10 cellular contexts compared by ENCODE assay signal in genomic region chr20:63893999-63894357, GRCh38. TPM values are rescaled to one million over a fixed set of nuclear protein-coding genes. Genes with fewer than 3 reads are reported as not detected.
A peak's percentile ranks its signal among the peaks of the same experiment; 100 is the strongest.
DNase-seq lines count a peak whose midpoint lies in the region; ATAC-seq and TF ChIP-seq lines count a peak whose summit lies in the region.
"Had no signal": no experiment of that assay in that cellular context is flagged by ENCODE, and none has a peak within 500 bp of the region (broad histone marks: within the 10 kb centered on the region; RNA-seq: fewer than 3 reads in every experiment).

No MANE protein-coding gene starts in this region.

- H2AFZ ChIP-seq in PC-3 (ENCODE audit: low read length) (peak overlapping the region; percentile 49), neural cell (ENCODE audit: low read depth, low read length) (peak overlapping the region; percentile 65)

- H3K27ac ChIP-seq in C4-2B (peak overlapping the region; percentile 85), PC-3 (ENCODE audit: low read length) (peak overlapping the region; percentile 48), dorsolateral prefrontal cortex (peak overlapping the region in 47 of 59 donors; percentile 15 to 90 (median 72)), neural cell (ENCODE audit: low read length) (no peak overlapping the region)

- peak overlapping the region; percentile 68 for H3K4me3 ChIP-seq in PC-3 (ENCODE audit: low read length)
- H3K4me3 ChIP-seq in dorsolateral prefrontal cortex: peak overlapping the region; percentile 42 to 89 (median 76)
- H3K4me3 ChIP-seq in neural cell (ENCODE audit: low read length): peak overlapping the region; percentile 88

- TF ChIP-seq CTCF in C4-2B (conservative IDR thresholded peaks at IDR 0.05) (no peak), PC-3 (conservative IDR thresholded peaks at IDR 0.05; ENCODE audit: low read depth, low read length) (no peak), dorsolateral prefrontal cortex (IDR thresholded peaks at IDR 0.05 in 54 of 56, conservative IDR thresholded peaks at IDR 0.05 in 2 of 56; ENCODE audit: low read depth in 1 of 56, partially characterized antibody in 56 of 56) (no peak), neural cell (IDR thresholded peaks at IDR 0.05; ENCODE audit: poor library complexity, severe bottlenecking) (no peak)

- H3K4me2 ChIP-seq in PC-3 (ENCODE audit: low read length) (peak overlapping the region; percentile 84), neural cell (ENCODE audit: low read length) (no peak overlapping the region)

- no peak for TF ChIP-seq RAD21 in neural cell (conservative IDR thresholded peaks at IDR 0.05)

- no TSS peak for BruUV-seq in PC-3 (replicated peaks; lab: Mats Ljungman, UMichigan)

- peaks cover 24% of the 10 kb centered on the region for H4K20me1 ChIP-seq in PC-3 (ENCODE audit: low read length)
- H4K20me1 ChIP-seq in neural cell (ENCODE audit: insufficient read depth): peaks cover 16% of the 10 kb centered on the region

- ATAC-seq in PC-3 (peak; percentile 0; the same call in 1 of the 2 replicates), HG02840 (IDR thresholded peaks at IDR 0.05; ENCODE audit: low FRiP score, unreplicated experiment) (no peak)

- peaks cover 11% of the 10 kb centered on the region for H3F3A ChIP-seq in PC-3 (ENCODE audit: low read length, unreplicated experiment)
- H3F3A ChIP-seq in neural cell (ENCODE audit: insufficient read depth, low read length, poor library complexity, severe bottlenecking): no peaks in the 10 kb centered on the region

- peaks cover 32% of the 10 kb centered on the region for H3K4me1 ChIP-seq in PC-3 (ENCODE audit: insufficient read depth, low read length)

- intact Hi-C loops in PC-3 (cut with micrococcal nuclease) (loop anchor here (2.0 kb wide), 1 partner anchor 29 kb away; the partner anchor contains the start of gene TPD52L2), dorsolateral prefrontal cortex (cut with DNase I) (loop anchor here (2.0 to 10.0 kb wide), 2 partner anchors 29 to 171 kb away; partner anchors contain the start of genes TCEA2 (in 1 of the 2) and TPD52L2 (in 1 of the 2))

- no peak for TF ChIP-seq EP300 in neural cell (conservative IDR thresholded peaks at IDR 0.05; ENCODE audit: poor library complexity, severe bottlenecking)

- H3K9ac ChIP-seq in PC-3 (ENCODE audit: low read length) (peak overlapping the region; percentile 49), neural cell (ENCODE audit: low read length) (peak overlapping the region; percentile 60)

- H3K27me3 ChIP-seq in PC-3 (ENCODE audit: low read length): no peaks in the 10 kb centered on the region
- H3K27me3 ChIP-seq in dorsolateral prefrontal cortex: no peaks in the 10 kb centered on the region
- H3K27me3 ChIP-seq in neural cell (ENCODE audit: insufficient read depth, low read depth, low read length): no peaks in the 10 kb centered on the region
- H3K27me3 ChIP-seq: ovary had no signal

- H3K9me2 ChIP-seq in PC-3 (replicated peaks; ENCODE audit: low read length) (no peaks in the 10 kb centered on the region), neural cell (ENCODE audit: insufficient read depth, low read length) (no peaks in the 10 kb centered on the region)

- CTCF ChIA-PET in PC-3 (lab: Charles Lee): interaction anchor here (1.5 kb wide), 1 partner anchor 80 kb away, joined by 7 read pairs; no protein-coding TSS in a partner anchor

- H3K36me3 ChIP-seq in PC-3 (ENCODE audit: low read depth, low read length): peaks cover 35% of the 10 kb centered on the region
- no peaks in the 10 kb centered on the region for H3K36me3 ChIP-seq in neural cell (ENCODE audit: insufficient read depth, low read length)
- H3K36me3 ChIP-seq: ovary had no signal

- DNase-seq in PC-3 (peak; percentile 14), dorsolateral prefrontal cortex (no peak), NCI-H1694 treated with DMSO at 0.1 percent for 48 hours (lab: John Stamatoyannopoulos, UW) (no peak), OCI-M1 (lab: John Stamatoyannopoulos, UW) (no peak), NCI-H2227 (lab: John Stamatoyannopoulos, UW; ENCODE audit: unreplicated experiment) (no peak)

- H3K9me3 ChIP-seq in PC-3 (ENCODE audit: low read length) (no peaks in the 10 kb centered on the region), neural cell (ENCODE audit: low read length) (no peaks in the 10 kb centered on the region)
- H3K9me3 ChIP-seq: ovary had no signal

- POLR2A ChIA-PET in PC-3 (lab: Charles Lee; ENCODE audit: unreplicated experiment): interaction anchor here (0.9 kb wide), 1 partner anchor 12 kb away, joined by 5 read pairs; no protein-coding TSS in a partner anchor

- H3K79me2 ChIP-seq in PC-3 (ENCODE audit: low read length) (peaks cover 42% of the 10 kb centered on the region), neural cell (replicated peaks; ENCODE audit: insufficient read depth, low read length) (peaks cover 30% of the 10 kb centered on the region)

TF ChIP-seq in neural cell, 6 proteins besides CTCF, POLR2A, EP300 and RAD21:
- TF ChIP-seq EZH2 (IDR thresholded peaks at IDR 0.05; ENCODE audit: borderline replicate concordance, insufficient read depth, low read length, poor library complexity, severe bottlenecking) (no peak), TAF1 (IDR thresholded peaks at IDR 0.05; ENCODE audit: low read depth) (no peak), SMC3 (conservative IDR thresholded peaks at IDR 0.05; ENCODE audit: poor library complexity) (no peak), POLR2AphosphoS5 (IDR thresholded peaks at IDR 0.05) (no peak), MXI1 (conservative IDR thresholded peaks at IDR 0.05; ENCODE audit: poor library complexity, severe bottlenecking) (no peak), REST (IDR thresholded peaks at IDR 0.05; ENCODE audit: borderline replicate concordance) (no peak)

RNA-seq across cellular contexts. Expression of gene DNAJC5, which starts 0.9 kb away (rescaled TPM):
- total RNA-seq in PC-3 (2014; rRNA removed): 73.7 and 80.1 TPM in 2 replicates
- total RNA-seq in dorsolateral prefrontal cortex: 100 to 1,000 TPM in 117 of 120 experiments, 10 to 100 TPM in 3; 69.5 to 175 (median 137) TPM
- polyA plus RNA-seq in neural cell: 82.8 and 96.7 TPM in 2 replicates
- polyA minus RNA-seq in neural cell: 132 and 140 TPM in 2 replicates

RNA-seq across cellular contexts. Expression of gene TPD52L2, which starts 28.9 kb away (rescaled TPM):
- total RNA-seq in PC-3 (2014; rRNA removed) (147 and 167 TPM in 2 replicates), dorsolateral prefrontal cortex (100 to 1,000 TPM in 4 of 120 experiments, 10 to 100 TPM in 116; 61.5 to 125 (median 76.3) TPM)
- polyA plus RNA-seq in neural cell: 142 TPM in 2 replicates
- 54.2 and 57.5 TPM in 2 replicates for polyA minus RNA-seq in neural cell

RNA-seq across cellular contexts. Expression of gene ABHD16B, which starts 32.7 kb away (rescaled TPM):
- not detected in 2 replicates for total RNA-seq in PC-3 (2014; rRNA removed)
- under 1 TPM in 1 of 120 experiments, not detected in 119; 0.35 TPM for total RNA-seq in dorsolateral prefrontal cortex
- polyA plus RNA-seq in neural cell: not detected in 2 replicates
- polyA minus RNA-seq in neural cell: not detected in 2 replicates
- total RNA-seq: LHCN-M2, ovary had no signal
